8 cellular contexts compared by ENCODE assay signal in genomic region chr5:168528521-168529360, GRCh38. TPM values are rescaled to one million over a fixed set of nuclear protein-coding genes. Genes with fewer than 3 reads are reported as not detected.
A peak's percentile ranks its signal among the peaks of the same experiment; 100 is the strongest.
DNase-seq lines count a peak whose midpoint lies in the region; ATAC-seq, FAIRE-seq and TF ChIP-seq lines count a peak whose summit lies in the region.

Gene FBLL1 (plus strand): TSS chr5:168529305. CDS start chr5:168529505, 200 bp downstream.

- ATAC-seq in GM18511 (IDR thresholded peaks at IDR 0.05; ENCODE audit: unreplicated experiment) (peak; percentile 54), GM21360 (IDR thresholded peaks at IDR 0.05; ENCODE audit: unreplicated experiment) (no peak), HG02759 (IDR thresholded peaks at IDR 0.05; ENCODE audit: unreplicated experiment) (no peak)

- peaks cover 6% of the 10 kb centered on the region for H3K27me3 Mint-ChIP-seq in brain

- peaks cover 11% of the 10 kb centered on the region for H3K36me3 Mint-ChIP-seq in brain

- peaks cover 0 to 8% (median 3%) of the 10 kb centered on the region in 5 experiments for H3K9me3 Mint-ChIP-seq in brain

- no peak for FAIRE-seq in HTR-8/SVneo (lab: Jason Lieb, UNC)

- peaks cover 45% of the 10 kb centered on the region for H3K4me1 Mint-ChIP-seq in brain

- no peak for TF ChIP-seq CTCF in brain (conservative IDR thresholded peaks at IDR 0.05)
- TF ChIP-seq CTCF in kidney epithelial cell (IDR thresholded peaks at IDR 0.05; ENCODE audit: insufficient read depth, low read length, poor library complexity, severe bottlenecking): no peak

- DNase-seq in NCI-H82 treated with DMSO at 0.1 percent for 48 hours (lab: John Stamatoyannopoulos, UW; ENCODE audit: unreplicated experiment): peak; percentile 9
- no peak for DNase-seq in kidney epithelial cell (ENCODE audit: low read depth)
- DNase-seq in stimulated activated CD8-positive, alpha-beta memory T cell treated with anti-CD3 and anti-CD28 coated beads, Interleukin-4, amount 100 ng/mL, for 48 hours: peak; percentile 61
- DNase-seq in HTR-8/SVneo (ENCODE audit: insufficient read length, low spot score): no peak

- peak within 1 kb of the TSS; percentile 33 for H3K4me3 ChIP-seq in kidney epithelial cell (ENCODE audit: low read depth, low read length)

- H3K27me3 ChIP-seq in kidney epithelial cell (ENCODE audit: control insufficient read depth, insufficient read depth, low read length): peaks cover 20% of the 10 kb centered on the region

- no peaks in the 10 kb centered on the region for H3K36me3 ChIP-seq in kidney epithelial cell (ENCODE audit: control insufficient read depth, insufficient read depth, low read length)

- peak within 1 kb of the TSS in 4 of 5 experiments; percentile 24 to 85 (median 60) for H3K27ac Mint-ChIP-seq in brain

- peak within 1 kb of the TSS; percentile 81 to 88 (median 85) for H3K4me3 Mint-ChIP-seq in brain

RNA-seq across cellular contexts. Expression of gene FBLL1, which starts in this region (rescaled TPM):
- 33.1 TPM for polyA plus RNA-seq in brain (ENCODE audit: insufficient read depth, low read depth, low replicate concordance)
- total RNA-seq in kidney epithelial cell: 0.84 and 1.0 TPM in 2 replicates

Comparison
In these comparisons a context has a peak if more than half of its experiments do, and no peak if none do; other contexts are left out.
1. DNase-seq: peak in NCI-H82 treated with DMSO at 0.1 percent for 48 hours (single experiment) and stimulated activated CD8-positive, alpha-beta memory T cell treated with anti-CD3 and anti-CD28 coated beads, Interleukin-4, amount 100 ng/mL, for 48 hours (single experiment); none in kidney epithelial cell (single experiment) and HTR-8/SVneo (single experiment).